In the genomic region with DNA sequence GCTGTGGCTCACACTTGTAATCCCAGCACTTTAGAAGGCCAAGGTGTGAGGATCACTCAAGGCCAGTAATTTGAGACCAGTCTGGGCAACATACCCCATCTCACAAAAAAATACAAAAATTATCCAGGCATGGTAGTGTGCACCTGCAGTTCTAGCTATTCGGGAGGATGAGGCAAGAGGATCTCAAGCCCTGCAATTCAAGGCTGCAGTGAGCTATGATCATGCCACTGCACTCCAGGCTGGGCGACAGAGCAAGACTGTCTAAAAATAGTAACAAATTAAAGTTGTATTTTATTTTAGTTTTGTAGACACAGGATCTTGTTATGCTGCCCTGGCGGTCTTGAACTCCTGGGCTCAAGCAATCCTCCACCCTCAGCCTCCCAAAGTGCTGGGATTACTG, we compare ENCODE assay signal across 23 cellular contexts. TPM values are rescaled to one million over a fixed set of nuclear protein-coding genes. Genes with fewer than 3 reads are reported as not detected.
DNase-seq lines count a peak whose midpoint lies in the region; ATAC-seq and TF ChIP-seq lines count a peak whose summit lies in the region.
"Had no signal": no experiment of that assay in that cellular context is flagged by ENCODE, and none has a peak within 500 bp of the region (broad histone marks: within the 10 kb centered on the region; RNA-seq: fewer than 3 reads in every experiment).

No MANE protein-coding gene starts in this region.

- H3K27ac ChIP-seq in DOHH2 (ENCODE audit: low read depth, low read length) (no peak overlapping the region), angular gyrus (ENCODE audit: low read depth, low read length) (peak overlapping the region; percentile 93), right atrium auricular region (peak overlapping the region; percentile 80 to 94), stomach (peak overlapping the region in 4 of 5 donors; percentile 55 to 79 (median 72))
- H3K27ac ChIP-seq: brain microvascular endothelial cell had no signal

- ATAC-seq in GM19467 (IDR thresholded peaks at IDR 0.05; ENCODE audit: unreplicated experiment) (no peak), HG03108 (IDR thresholded peaks at IDR 0.05; ENCODE audit: unreplicated experiment) (no peak)
- ATAC-seq: activated CD4-positive, CD25-positive, alpha-beta regulatory T cell treated with anti-CD3 and anti-CD28 coated beads, Interleukin-2, amount 50 U/mL, for 24 hours; activated CD8-positive, alpha-beta T cell treated with anti-CD3 and anti-CD28 coated beads for 36 hours; stimulated activated naive CD8-positive, alpha-beta T cell treated with anti-CD3 and anti-CD28 coated beads, Interleukin-15, amount 100 ng/mL, for 72 hours had no signal

- no peak for TF ChIP-seq EP300 in stomach (IDR thresholded peaks at IDR 0.05)

- H3K27me3 ChIP-seq in DOHH2 (ENCODE audit: control insufficient read depth, low read length) (no peaks in the 10 kb centered on the region), right atrium auricular region (no peaks in the 10 kb centered on the region), stomach (no peaks in the 10 kb centered on the region)
- H3K27me3 ChIP-seq: brain microvascular endothelial cell had no signal

- TF ChIP-seq CTCF in DOHH2 (IDR thresholded peaks at IDR 0.05; ENCODE audit: low read depth, low read length, poor library complexity, severe bottlenecking) (no peak), right atrium auricular region (IDR thresholded peaks at IDR 0.05) (no peak), stomach (IDR thresholded peaks at IDR 0.05) (no peak)

- TF ChIP-seq POLR2A in stomach (IDR thresholded peaks at IDR 0.05) = no peak

- no peaks in the 10 kb centered on the region for H3K9me2 ChIP-seq in DOHH2 (replicated peaks; ENCODE audit: control insufficient read depth, low read length)

- DNase-seq in right atrium auricular region (ENCODE audit: low spot score) (no peak), stomach (no peak), NCI-H1105 treated with DMSO at 0.1 percent for 48 hours (lab: John Stamatoyannopoulos, UW) (no peak), NCI-H1436 treated with DMSO at 0.1 percent for 48 hours (lab: John Stamatoyannopoulos, UW) (no peak)
- DNase-seq: activated CD8-positive, alpha-beta T cell treated with anti-CD3 and anti-CD28 coated beads for 36 hours; activated effector memory CD4-positive, alpha-beta T cell treated with anti-CD3 and anti-CD28 coated beads, Interleukin-2, amount 50 U/mL, for 16 hours; activated T-cell treated with anti-CD3 and anti-CD28 coated beads for 4 hours; brain microvascular endothelial cell; CD4-positive, CD25-positive, alpha-beta regulatory T cell; cortex of kidney; MV-4-11; NCI-H187; NCI-H2227 treated with DMSO at 0.1 percent for 48 hours; NCI-H748 treated with DMSO at 0.1 percent for 48 hours; OCI-M1; SHP77; stimulated activated naive CD8-positive, alpha-beta T cell treated with anti-CD3 and anti-CD28 coated beads, Interleukin-15, amount 100 ng/mL, for 72 hours had no signal

- H3F3A ChIP-seq in DOHH2 (ENCODE audit: control insufficient read depth, insufficient read depth) = no peaks in the 10 kb centered on the region

- 71 to 88% (median 81%) methylated on average over 3 of the region's 3 CpGs for WGBS in stomach, 5 donors

- peak overlapping the region; percentile 7; the same call in 1 of the 2 replicates for H3K4me2 ChIP-seq in DOHH2 (ENCODE audit: low read length)

- H3K4me1 ChIP-seq in DOHH2 (ENCODE audit: control insufficient read depth, low read length) (peaks cover 27% of the 10 kb centered on the region), right atrium auricular region (peaks cover 0 to 63% of the 10 kb centered on the region in 2 donors), stomach (peaks cover 0 to 36% (median 16%) of the 10 kb centered on the region in 4 donors)

- H3K36me3 ChIP-seq in DOHH2 (ENCODE audit: control insufficient read depth, low read length) (no peaks in the 10 kb centered on the region), right atrium auricular region (no peaks in the 10 kb centered on the region), stomach (no peaks in the 10 kb centered on the region)
- H3K36me3 ChIP-seq: brain microvascular endothelial cell had no signal

- intact Hi-C loops in stomach (cut with DNase I; ENCODE audit: low total_unique reads) = no loop called here

- H3K4me3 ChIP-seq in DOHH2 (ENCODE audit: low read length) = no peak overlapping the region
- no peak overlapping the region for H3K4me3 ChIP-seq in right atrium auricular region
- no peak overlapping the region for H3K4me3 ChIP-seq in stomach

- no peaks in the 10 kb centered on the region for H3K9me3 ChIP-seq in DOHH2 (ENCODE audit: control insufficient read depth, insufficient read depth, low read length)
- peaks cover 0 to 10% of the 10 kb centered on the region in 2 donors for H3K9me3 ChIP-seq in right atrium auricular region
- H3K9me3 ChIP-seq in stomach = no peaks in the 10 kb centered on the region

- peaks cover 88% of the 10 kb centered on the region for H3K79me2 ChIP-seq in DOHH2 (ENCODE audit: control insufficient read depth, low read length)

- H4K20me1 ChIP-seq in DOHH2 (ENCODE audit: control insufficient read depth, insufficient read depth, low read depth, low read length) = peaks cover 2% of the 10 kb centered on the region; the same call in 1 of the 2 replicates

RNA-seq across cellular contexts. Expression of a gene that starts 18.2 kb away (rescaled TPM):
- total RNA-seq in right atrium auricular region = 10 to 100 TPM; 19.7 to 29.0 TPM
- total RNA-seq in stomach = 10 to 100 TPM in 2 of 5 donors, 1 to 10 TPM in 3; 3.5 to 18.5 (median 9.9) TPM
- polyA plus RNA-seq in stomach = 1 to 10 TPM; 1.7 to 2.8 (median 2.5) TPM

RNA-seq across cellular contexts. Expression of a gene that starts 51.5 kb away (rescaled TPM):
- total RNA-seq in right atrium auricular region (not detected), stomach (10 to 100 TPM in 3 of 5 donors, 1 to 10 TPM in 2; 3.2 to 20.4 (median 11.3) TPM)
- 1 to 10 TPM; 3.0 to 8.4 (median 3.9) TPM for polyA plus RNA-seq in stomach
- total RNA-seq: activated CD8-positive, alpha-beta T cell treated with anti-CD3 and anti-CD28 coated beads for 36 hours; CD4-positive, CD25-positive, alpha-beta regulatory T cell had no signal
- polyA plus RNA-seq: AG04450; CD4-positive, CD25-positive, alpha-beta regulatory T cell had no signal
